Comparison of ENCODE assay signal across 23 cellular contexts in genomic region chr3:5497497-5497896, GRCh38.
"Had no signal": no experiment of that assay in that cellular context is flagged by ENCODE, and none has a peak within 500 bp of the region (broad histone marks: within the 10 kb centered on the region; RNA-seq: fewer than 3 reads in every experiment).

No MANE protein-coding gene starts in this region.

- H3K4me1 Mint-ChIP-seq: T-cell had no signal

- H3K9ac ChIP-seq: KMS-11, SK-N-SH had no signal

- H3K9me2 ChIP-seq: SK-N-SH had no signal

- H3K27me3 ChIP-seq: MG63 had no signal

- H3K27ac Mint-ChIP-seq: T-cell had no signal

- H3K36me3 Mint-ChIP-seq: T-cell had no signal

- H3K27ac ChIP-seq: KMS-11, RWPE1 had no signal

- FAIRE-seq: HepG2 had no signal

- DNase-seq: IMR-90, MG63, MV-4-11, NCI-H1048, NCI-H1105, NCI-H1417, NCI-H1436 treated with DMSO at 0.1 percent for 48 hours, NCI-H1694, NCI-H187 treated with DMSO at 0.1 percent for 48 hours, NCI-H2029 treated with DMSO at 0.1 percent for 48 hours, NCI-H2227 treated with DMSO at 0.1 percent for 48 hours, NCI-H524, NCI-H526 treated with DMSO at 0.1 percent for 48 hours, NCI-H748 treated with DMSO at 0.1 percent for 48 hours, PC-3, SHP77, SK-N-SH, SW 1271, T-cell had no signal

- H3K4me2 ChIP-seq: KMS-11, SK-N-SH had no signal

- H3K36me3 ChIP-seq: MG63 had no signal

- H3K9me3 Mint-ChIP-seq: T-cell had no signal

- H3K4me3 ChIP-seq: MG63 had no signal

- H3K9me3 ChIP-seq: MG63, SK-N-SH had no signal

- H3K4me3 Mint-ChIP-seq: T-cell had no signal

- ATAC-seq: HepG2, Panc1, PC-3, T-cell had no signal
